In genomic region chr6:130412556-130413290, GRCh38 we compare ENCODE assay signal across 21 cellular contexts. TPM values are rescaled to one million over a fixed set of nuclear protein-coding genes. Genes with fewer than 3 reads are reported as not detected.
"Had no signal": no experiment of that assay in that cellular context is flagged by ENCODE, and none has a peak within 500 bp of the region (broad histone marks: within the 10 kb centered on the region; RNA-seq: fewer than 3 reads in every experiment).

No MANE protein-coding gene starts in this region.

- H3K4me1 Mint-ChIP-seq: memory B cell had no signal

- H3K36me3 Mint-ChIP-seq: memory B cell; natural killer cell treated with Interleukin-12 subunit alpha and Interleukin-12 subunit beta and Interleukin-15 and Interleukin-18, amount 100 ng/mL, for 72 hours had no signal

- H3K9me3 Mint-ChIP-seq: memory B cell; natural killer cell treated with Interleukin-12 subunit alpha and Interleukin-12 subunit beta and Interleukin-15 and Interleukin-18, amount 100 ng/mL, for 72 hours; stimulated activated naive CD8-positive, alpha-beta T cell treated with anti-CD3 and anti-CD28 coated beads, Interleukin-15, Interleukin-2, amounts not matched to agents 100 ng/mL and 50 ng/mL, for 24 hours had no signal

- DNase-seq: activated CD4-positive, alpha-beta T cell treated with anti-CD3 and anti-CD28 coated beads for 1 hour; activated CD4-positive, alpha-beta T cell treated with anti-CD3 and anti-CD28 coated beads, Interleukin-2, amount 50 U/mL, for 48 hours; activated gamma-delta T cell; activated T-cell treated with anti-CD3 and anti-CD28 coated beads, Interleukin-2, amount 50 U/mL, for 48 hours; anterior cingulate cortex; colonic mucosa; foreskin keratinocyte; heart left ventricle; islet precursor cell; left ventricle myocardium inferior; occipital lobe; psoas muscle; sigmoid colon; stimulated activated CD4-positive, alpha-beta T cell treated with anti-CD3 and anti-CD28 coated beads, Interleukin-2, amount 100 ng/mL, for 48 hours; T-helper 9 cell; testis; upper lobe of right lung had no signal

- H3K27ac Mint-ChIP-seq: activated naive CD8-positive, alpha-beta T cell; memory B cell; natural killer cell treated with Interleukin-12 subunit alpha and Interleukin-12 subunit beta and Interleukin-15 and Interleukin-18, amount 100 ng/mL, for 72 hours; stimulated activated naive CD8-positive, alpha-beta T cell treated with anti-CD3 and anti-CD28 coated beads, Interleukin-15, Interleukin-2, amounts not matched to agents 100 ng/mL and 50 ng/mL, for 24 hours had no signal

- H3K27me3 Mint-ChIP-seq: stimulated activated naive CD8-positive, alpha-beta T cell treated with anti-CD3 and anti-CD28 coated beads, Interleukin-15, Interleukin-2, amounts not matched to agents 100 ng/mL and 50 ng/mL, for 24 hours had no signal

- H3K4me3 Mint-ChIP-seq: activated naive CD8-positive, alpha-beta T cell; memory B cell; natural killer cell treated with Interleukin-12 subunit alpha and Interleukin-12 subunit beta and Interleukin-15 and Interleukin-18, amount 100 ng/mL, for 72 hours; stimulated activated naive CD8-positive, alpha-beta T cell treated with anti-CD3 and anti-CD28 coated beads, Interleukin-15, Interleukin-2, amounts not matched to agents 100 ng/mL and 50 ng/mL, for 24 hours had no signal

RNA-seq across cellular contexts. Expression of gene TMEM200A, which starts 46.9 kb away (rescaled TPM):
- total RNA-seq: left ventricle myocardium inferior had no signal
